In the genomic region with DNA sequence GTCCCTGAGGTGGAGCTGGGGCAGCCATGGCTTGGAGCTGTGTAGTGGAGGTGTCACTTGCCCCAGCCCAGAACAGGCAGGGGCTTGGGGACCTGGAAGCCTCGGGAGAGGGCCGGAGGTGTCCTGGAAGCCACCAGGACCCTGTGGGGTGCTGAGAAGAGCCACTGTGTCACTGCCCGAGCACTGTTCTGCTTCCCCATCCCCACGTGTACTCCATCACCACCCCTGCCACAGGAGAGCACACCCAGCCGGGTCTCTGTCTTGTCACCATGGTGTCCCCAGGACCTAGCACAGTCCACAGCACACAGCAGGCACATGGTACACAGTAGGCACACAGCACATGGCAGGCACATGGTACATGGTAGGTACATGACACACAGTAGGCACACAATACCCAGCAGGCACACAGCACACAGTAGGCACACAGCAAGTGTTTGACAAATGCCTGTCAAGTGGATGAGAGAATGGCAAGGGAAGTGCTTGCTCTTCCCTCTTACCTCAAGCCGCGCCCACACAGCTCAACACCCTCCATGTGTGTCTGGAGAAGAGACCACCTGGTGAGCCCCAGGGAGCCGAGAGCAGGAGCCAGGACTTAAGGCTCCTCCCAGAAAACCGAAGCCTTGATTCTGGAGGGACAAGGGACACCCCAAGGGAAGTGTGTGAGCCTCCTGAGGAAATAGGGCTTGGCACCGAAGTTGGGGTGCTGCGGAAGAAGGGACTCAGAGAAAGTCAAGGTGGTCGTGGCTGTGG, we compare ENCODE assay signal across 1 cellular context.
TF ChIP-seq lines count a peak whose summit lies in the region.

No MANE protein-coding gene starts in this region.

TF ChIP-seq in H1, 55 proteins besides CTCF, POLR2A, EP300 and RAD21:
- no peak for TF ChIP-seq JUND (IDR thresholded peaks at IDR 0.05; ENCODE audit: low read length)
- TF ChIP-seq, protein P1, sequence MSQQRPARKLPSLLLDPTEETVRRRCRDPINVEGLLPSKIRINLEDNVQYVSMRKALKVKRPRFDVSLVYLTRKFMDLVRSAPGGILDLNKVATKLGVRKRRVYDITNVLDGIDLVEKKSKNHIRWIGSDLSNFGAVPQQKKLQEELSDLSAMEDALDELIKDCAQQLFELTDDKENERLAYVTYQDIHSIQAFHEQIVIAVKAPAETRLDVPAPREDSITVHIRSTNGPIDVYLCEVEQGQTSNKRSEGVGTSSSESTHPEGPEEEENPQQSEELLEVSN (IDR thresholded peaks at IDR 0.05) = no peak
- no peak for TF ChIP-seq ASH2L (IDR thresholded peaks at IDR 0.05; ENCODE audit: low read length)
- no peak for TF ChIP-seq RXRA (IDR thresholded peaks at IDR 0.05; ENCODE audit: insufficient read depth, low read depth, low read length)
- no peak for TF ChIP-seq TCF12 (IDR thresholded peaks at IDR 0.05; ENCODE audit: low read depth, low read length)
- TF ChIP-seq YY1 (IDR thresholded peaks at IDR 0.05; ENCODE audit: low read depth, low read length) = no peak
- TF ChIP-seq, protein P2, sequence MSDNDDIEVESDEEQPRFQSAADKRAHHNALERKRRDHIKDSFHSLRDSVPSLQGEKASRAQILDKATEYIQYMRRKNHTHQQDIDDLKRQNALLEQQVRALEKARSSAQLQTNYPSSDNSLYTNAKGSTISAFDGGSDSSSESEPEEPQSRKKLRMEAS (IDR thresholded peaks at IDR 0.05) = no peak; the same call in 1 of the 2 replicates
- TF ChIP-seq BCL11A (IDR thresholded peaks at IDR 0.05; ENCODE audit: low read depth in 2 of 2, low read length in 2 of 2) = no peak
- no peak for TF ChIP-seq SP2 (IDR thresholded peaks at IDR 0.05; ENCODE audit: low read length)
- TF ChIP-seq HDAC6 (IDR thresholded peaks at IDR 0.05; ENCODE audit: low read depth, low read length) = no peak
- TF ChIP-seq SIN3A (conservative IDR thresholded peaks at IDR 0.05 in 1 of 2, IDR thresholded peaks at IDR 0.05 in 1 of 2; ENCODE audit: low read depth in 1 of 2, low read length in 2 of 2) = no peak
- TF ChIP-seq MAFK (IDR thresholded peaks at IDR 0.05; ENCODE audit: low read depth, low read length) = no peak
- no peak for TF ChIP-seq KDM1A (IDR thresholded peaks at IDR 0.05; ENCODE audit: borderline replicate concordance, low read length)
- no peak for TF ChIP-seq POLR2AphosphoS5 (IDR thresholded peaks at IDR 0.05; ENCODE audit: low read depth, low read length)
- TF ChIP-seq TAF7 (optimal IDR thresholded peaks at IDR 0.05; ENCODE audit: borderline replicate concordance, low read depth, low read length) = no peak
- TF ChIP-seq CEBPB (IDR thresholded peaks at IDR 0.05; ENCODE audit: low read depth, low read length) = no peak
- TF ChIP-seq RBBP5 (IDR thresholded peaks at IDR 0.05; ENCODE audit: borderline replicate concordance, low read depth, low read length) = no peak
- TF ChIP-seq RFX5 (IDR thresholded peaks at IDR 0.05; ENCODE audit: borderline replicate concordance, low read depth, low read length) = no peak
- TF ChIP-seq, protein P3, sequence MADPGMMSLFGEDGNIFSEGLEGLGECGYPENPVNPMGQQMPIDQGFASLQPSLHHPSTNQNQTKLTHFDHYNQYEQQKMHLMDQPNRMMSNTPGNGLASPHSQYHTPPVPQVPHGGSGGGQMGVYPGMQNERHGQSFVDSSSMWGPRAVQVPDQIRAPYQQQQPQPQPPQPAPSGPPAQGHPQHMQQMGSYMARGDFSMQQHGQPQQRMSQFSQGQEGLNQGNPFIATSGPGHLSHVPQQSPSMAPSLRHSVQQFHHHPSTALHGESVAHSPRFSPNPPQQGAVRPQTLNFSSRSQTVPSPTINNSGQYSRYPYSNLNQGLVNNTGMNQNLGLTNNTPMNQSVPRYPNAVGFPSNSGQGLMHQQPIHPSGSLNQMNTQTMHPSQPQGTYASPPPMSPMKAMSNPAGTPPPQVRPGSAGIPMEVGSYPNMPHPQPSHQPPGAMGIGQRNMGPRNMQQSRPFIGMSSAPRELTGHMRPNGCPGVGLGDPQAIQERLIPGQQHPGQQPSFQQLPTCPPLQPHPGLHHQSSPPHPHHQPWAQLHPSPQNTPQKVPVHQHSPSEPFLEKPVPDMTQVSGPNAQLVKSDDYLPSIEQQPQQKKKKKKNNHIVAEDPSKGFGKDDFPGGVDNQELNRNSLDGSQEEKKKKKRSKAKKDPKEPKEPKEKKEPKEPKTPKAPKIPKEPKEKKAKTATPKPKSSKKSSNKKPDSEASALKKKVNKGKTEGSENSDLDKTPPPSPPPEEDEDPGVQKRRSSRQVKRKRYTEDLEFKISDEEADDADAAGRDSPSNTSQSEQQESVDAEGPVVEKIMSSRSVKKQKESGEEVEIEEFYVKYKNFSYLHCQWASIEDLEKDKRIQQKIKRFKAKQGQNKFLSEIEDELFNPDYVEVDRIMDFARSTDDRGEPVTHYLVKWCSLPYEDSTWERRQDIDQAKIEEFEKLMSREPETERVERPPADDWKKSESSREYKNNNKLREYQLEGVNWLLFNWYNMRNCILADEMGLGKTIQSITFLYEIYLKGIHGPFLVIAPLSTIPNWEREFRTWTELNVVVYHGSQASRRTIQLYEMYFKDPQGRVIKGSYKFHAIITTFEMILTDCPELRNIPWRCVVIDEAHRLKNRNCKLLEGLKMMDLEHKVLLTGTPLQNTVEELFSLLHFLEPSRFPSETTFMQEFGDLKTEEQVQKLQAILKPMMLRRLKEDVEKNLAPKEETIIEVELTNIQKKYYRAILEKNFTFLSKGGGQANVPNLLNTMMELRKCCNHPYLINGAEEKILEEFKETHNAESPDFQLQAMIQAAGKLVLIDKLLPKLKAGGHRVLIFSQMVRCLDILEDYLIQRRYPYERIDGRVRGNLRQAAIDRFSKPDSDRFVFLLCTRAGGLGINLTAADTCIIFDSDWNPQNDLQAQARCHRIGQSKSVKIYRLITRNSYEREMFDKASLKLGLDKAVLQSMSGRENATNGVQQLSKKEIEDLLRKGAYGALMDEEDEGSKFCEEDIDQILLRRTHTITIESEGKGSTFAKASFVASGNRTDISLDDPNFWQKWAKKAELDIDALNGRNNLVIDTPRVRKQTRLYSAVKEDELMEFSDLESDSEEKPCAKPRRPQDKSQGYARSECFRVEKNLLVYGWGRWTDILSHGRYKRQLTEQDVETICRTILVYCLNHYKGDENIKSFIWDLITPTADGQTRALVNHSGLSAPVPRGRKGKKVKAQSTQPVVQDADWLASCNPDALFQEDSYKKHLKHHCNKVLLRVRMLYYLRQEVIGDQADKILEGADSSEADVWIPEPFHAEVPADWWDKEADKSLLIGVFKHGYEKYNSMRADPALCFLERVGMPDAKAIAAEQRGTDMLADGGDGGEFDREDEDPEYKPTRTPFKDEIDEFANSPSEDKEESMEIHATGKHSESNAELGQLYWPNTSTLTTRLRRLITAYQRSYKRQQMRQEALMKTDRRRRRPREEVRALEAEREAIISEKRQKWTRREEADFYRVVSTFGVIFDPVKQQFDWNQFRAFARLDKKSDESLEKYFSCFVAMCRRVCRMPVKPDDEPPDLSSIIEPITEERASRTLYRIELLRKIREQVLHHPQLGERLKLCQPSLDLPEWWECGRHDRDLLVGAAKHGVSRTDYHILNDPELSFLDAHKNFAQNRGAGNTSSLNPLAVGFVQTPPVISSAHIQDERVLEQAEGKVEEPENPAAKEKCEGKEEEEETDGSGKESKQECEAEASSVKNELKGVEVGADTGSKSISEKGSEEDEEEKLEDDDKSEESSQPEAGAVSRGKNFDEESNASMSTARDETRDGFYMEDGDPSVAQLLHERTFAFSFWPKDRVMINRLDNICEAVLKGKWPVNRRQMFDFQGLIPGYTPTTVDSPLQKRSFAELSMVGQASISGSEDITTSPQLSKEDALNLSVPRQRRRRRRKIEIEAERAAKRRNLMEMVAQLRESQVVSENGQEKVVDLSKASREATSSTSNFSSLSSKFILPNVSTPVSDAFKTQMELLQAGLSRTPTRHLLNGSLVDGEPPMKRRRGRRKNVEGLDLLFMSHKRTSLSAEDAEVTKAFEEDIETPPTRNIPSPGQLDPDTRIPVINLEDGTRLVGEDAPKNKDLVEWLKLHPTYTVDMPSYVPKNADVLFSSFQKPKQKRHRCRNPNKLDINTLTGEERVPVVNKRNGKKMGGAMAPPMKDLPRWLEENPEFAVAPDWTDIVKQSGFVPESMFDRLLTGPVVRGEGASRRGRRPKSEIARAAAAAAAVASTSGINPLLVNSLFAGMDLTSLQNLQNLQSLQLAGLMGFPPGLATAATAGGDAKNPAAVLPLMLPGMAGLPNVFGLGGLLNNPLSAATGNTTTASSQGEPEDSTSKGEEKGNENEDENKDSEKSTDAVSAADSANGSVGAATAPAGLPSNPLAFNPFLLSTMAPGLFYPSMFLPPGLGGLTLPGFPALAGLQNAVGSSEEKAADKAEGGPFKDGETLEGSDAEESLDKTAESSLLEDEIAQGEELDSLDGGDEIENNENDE (IDR thresholded peaks at IDR 0.05; ENCODE audit: insufficient replicate concordance, low read length) = no peak
- TF ChIP-seq EZH2 (IDR thresholded peaks at IDR 0.05; ENCODE audit: low read depth, low read length, severe bottlenecking) = no peak
